1 cellular context compared by ENCODE assay signal in the genomic region with DNA sequence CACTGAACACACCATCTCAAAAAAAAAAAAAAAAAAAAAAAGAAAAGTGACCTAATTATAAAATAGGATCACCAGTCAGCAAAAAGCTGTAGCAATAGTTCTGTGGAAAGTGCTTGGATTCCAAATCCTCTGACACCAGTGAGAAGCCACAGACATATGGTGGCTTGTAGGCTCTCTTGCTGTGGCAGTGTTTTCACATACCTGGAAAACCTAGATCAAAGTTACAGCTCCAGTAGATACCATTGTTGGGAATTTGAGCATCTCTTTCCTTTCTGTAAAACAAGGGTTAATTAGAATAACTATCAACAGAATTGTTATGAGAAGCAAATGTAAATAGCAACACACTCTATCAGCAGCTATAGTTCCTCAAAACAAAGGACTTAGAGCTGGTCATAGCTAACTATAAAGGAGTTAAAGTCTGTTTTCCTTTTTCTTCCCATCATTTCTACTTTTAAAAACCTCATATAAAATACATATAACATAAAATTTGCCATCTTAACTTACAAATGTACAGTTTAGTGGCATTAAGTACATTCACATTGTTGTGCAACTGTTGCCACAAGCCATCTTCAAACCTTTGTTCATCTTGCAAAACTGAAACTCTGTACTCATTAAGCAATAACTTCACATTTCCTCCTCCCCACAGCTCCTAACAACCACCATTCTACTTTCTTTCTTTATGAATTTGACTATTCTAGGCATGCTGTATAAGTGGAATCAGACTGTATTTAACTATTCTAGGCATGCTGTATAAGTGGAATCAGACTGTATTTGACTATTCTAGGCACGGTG.
TF ChIP-seq lines count a peak whose summit lies in the region.

No MANE protein-coding gene starts in this region.

TF ChIP-seq in WTC11, 78 proteins besides CTCF, POLR2A, EP300 and RAD21:
- TF ChIP-seq ESRRA (CRISPR knock-in tag; IDR thresholded peaks at IDR 0.05; ENCODE audit: borderline replicate concordance): no peak
- no peak for TF ChIP-seq JAZF1 (CRISPR knock-in tag; IDR thresholded peaks at IDR 0.05)
- TF ChIP-seq GABPB1 (CRISPR knock-in tag; IDR thresholded peaks at IDR 0.05): peak; percentile 42; the same call in 1 of the 2 replicates
